ENCODE assay signal across 12 cellular contexts in the genomic region with DNA sequence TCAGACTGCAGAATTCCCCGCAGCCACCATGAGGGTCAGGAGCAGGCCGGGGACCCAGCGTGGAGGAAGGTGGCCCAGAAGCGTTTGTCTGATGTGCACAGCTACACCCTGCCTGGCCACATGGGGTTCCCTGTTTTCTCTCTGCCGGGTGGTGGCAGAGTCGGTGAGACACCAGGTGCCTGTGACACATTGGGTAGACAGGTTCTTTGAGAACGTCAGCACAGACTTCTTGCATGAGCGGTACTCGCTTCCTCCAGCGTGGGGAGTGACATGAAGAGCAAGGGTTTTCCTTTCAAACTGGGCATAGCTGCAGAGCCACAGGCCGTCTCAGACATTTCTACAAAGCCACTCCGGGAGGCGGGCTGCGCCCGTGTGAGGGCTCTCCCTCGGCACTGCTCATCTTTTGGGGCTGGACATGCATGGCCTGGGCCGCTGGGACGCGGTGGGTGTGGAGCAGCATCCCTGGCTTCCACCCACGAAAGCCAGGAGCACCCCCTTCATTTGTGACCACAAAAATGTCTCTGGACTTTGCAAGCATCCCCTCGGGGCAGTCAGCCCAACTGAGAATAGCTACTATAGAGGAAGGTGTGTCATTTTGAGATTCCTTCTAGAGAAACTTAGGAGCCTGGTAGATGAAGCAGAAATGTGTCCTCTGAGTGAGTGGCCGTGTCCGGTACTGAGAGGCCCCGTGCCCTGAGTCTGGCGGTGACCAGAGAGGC. TPM values are rescaled to one million over a fixed set of nuclear protein-coding genes. Genes with fewer than 3 reads are reported as not detected.
DNase-seq lines count a peak whose midpoint lies in the region; ATAC-seq and TF ChIP-seq lines count a peak whose summit lies in the region.
"Had no signal": no experiment of that assay in that cellular context is flagged by ENCODE, and none has a peak within 500 bp of the region (broad histone marks: within the 10 kb centered on the region; RNA-seq: fewer than 3 reads in every experiment).

No MANE protein-coding gene starts in this region.

- H3K4me3 ChIP-seq in SJSA1, result peak overlapping the region; percentile 13; the same call in 1 of the 2 replicates
- no peak overlapping the region for H3K4me3 ChIP-seq in fibroblast of pulmonary artery (replicated peaks; ENCODE audit: low read depth, low read length)
- H3K4me3 ChIP-seq in smooth muscle cell, result no peak overlapping the region
- H3K4me3 ChIP-seq in uterus, result no peak overlapping the region
- H3K4me3 ChIP-seq: body of pancreas had no signal

- H3F3A ChIP-seq in smooth muscle cell (ENCODE audit: low read depth), result peaks cover 6% of the 10 kb centered on the region

- no peaks in the 10 kb centered on the region for H3K9me3 ChIP-seq in SJSA1 (replicated peaks)
- no peaks in the 10 kb centered on the region for H3K9me3 ChIP-seq in smooth muscle cell (replicated peaks; ENCODE audit: low read depth)
- H3K9me3 ChIP-seq in uterus, result no peaks in the 10 kb centered on the region
- H3K9me3 ChIP-seq: body of pancreas had no signal

- H3K27me3 ChIP-seq in SJSA1 (replicated peaks), result no peaks in the 10 kb centered on the region
- no peaks in the 10 kb centered on the region for H3K27me3 ChIP-seq in smooth muscle cell (ENCODE audit: low read depth)
- no peaks in the 10 kb centered on the region for H3K27me3 ChIP-seq in uterus
- H3K27me3 ChIP-seq: body of pancreas had no signal

- peaks cover 6% of the 10 kb centered on the region for H4K20me1 ChIP-seq in smooth muscle cell (ENCODE audit: low read depth)

- WGBS in smooth muscle cell (ENCODE audit: low lambda C conversion rate), result 60% methylated on average over 25 of the region's 25 CpGs

- H3K27ac ChIP-seq in SJSA1 (peak overlapping the region; percentile 100), smooth muscle cell (ENCODE audit: low read depth) (peak overlapping the region; percentile 94), uterus (no peak overlapping the region)
- H3K27ac ChIP-seq: body of pancreas, epithelial cell of prostate had no signal

- no peak for ATAC-seq in GM18505 (IDR thresholded peaks at IDR 0.05; ENCODE audit: unreplicated experiment)
- ATAC-seq: body of pancreas had no signal

- no peak overlapping the region for H2AFZ ChIP-seq in smooth muscle cell (ENCODE audit: low read depth)

- DNase-seq in GM04504 (ENCODE audit: low read depth), result peak; percentile 59
- DNase-seq in SJSA1 (ENCODE audit: low read depth in 1 of 2, low spot score in 2 of 2), result peak; percentile 93 to 94
- DNase-seq in fibroblast of pulmonary artery (ENCODE audit: low read depth), result peak; percentile 18
- no peak for DNase-seq in smooth muscle cell (lab: John Stamatoyannopoulos, UW; ENCODE audit: unreplicated experiment)
- no peak for DNase-seq in uterus
- no peak for DNase-seq in GM20000 (ENCODE audit: low spot score)
- DNase-seq in NCI-H1694 treated with DMSO at 0.1 percent for 48 hours (lab: John Stamatoyannopoulos, UW), result no peak
- DNase-seq: activated T-cell treated with anti-CD3 and anti-CD28 coated beads, Interleukin-2, amount 50 U/mL, for 1 hour; body of pancreas; stimulated activated CD4-positive, alpha-beta T cell treated with anti-CD3 and anti-CD28 coated beads, Interleukin-15, amount 100 ng/mL, for 24 hours had no signal

- TF ChIP-seq POLR2A in uterus (IDR thresholded peaks at IDR 0.05), result no peak
- no peak for TF ChIP-seq POLR2A in GM18505 (IDR thresholded peaks at IDR 0.05; ENCODE audit: borderline replicate concordance, extremely low read depth, insufficient read depth, insufficient read length)

- intact Hi-C loops in uterus (cut with DNase I; ENCODE audit: low total_unique reads), result no loop called here

- H3K79me2 ChIP-seq in smooth muscle cell (ENCODE audit: low read depth), result no peaks in the 10 kb centered on the region

- H3K9ac ChIP-seq in smooth muscle cell (ENCODE audit: low read depth), result peak overlapping the region; percentile 87

- peaks cover 79% of the 10 kb centered on the region for H3K36me3 ChIP-seq in SJSA1
- no peaks in the 10 kb centered on the region for H3K36me3 ChIP-seq in smooth muscle cell (ENCODE audit: low read depth)
- no peaks in the 10 kb centered on the region for H3K36me3 ChIP-seq in uterus

- H3K4me1 ChIP-seq in SJSA1 (replicated peaks), result peaks cover 42% of the 10 kb centered on the region
- no peaks in the 10 kb centered on the region for H3K4me1 ChIP-seq in smooth muscle cell (ENCODE audit: low read depth)
- H3K4me1 ChIP-seq in uterus, result no peaks in the 10 kb centered on the region
- H3K4me1 ChIP-seq: body of pancreas had no signal

- peak overlapping the region; percentile 75 for H3K4me2 ChIP-seq in smooth muscle cell

- no peak for TF ChIP-seq CTCF in fibroblast of pulmonary artery (IDR thresholded peaks at IDR 0.05; ENCODE audit: low read length, missing control alignments)
- TF ChIP-seq CTCF in smooth muscle cell (IDR thresholded peaks at IDR 0.05; ENCODE audit: borderline replicate concordance, insufficient read depth, poor library complexity, severe bottlenecking), result no peak
- no peak for TF ChIP-seq CTCF in uterus (IDR thresholded peaks at IDR 0.05)
- TF ChIP-seq CTCF in GM20000 (IDR thresholded peaks at IDR 0.05; ENCODE audit: extremely low read depth, missing control alignments), result no peak

RNA-seq across cellular contexts. Expression of a gene that starts 26.0 kb away (rescaled TPM):
- total RNA-seq in SJSA1 (2014; rRNA removed; shearing (Covaris generic)), result 19.9 and 27.1 TPM in 2 replicates
- total RNA-seq in smooth muscle cell (38.0 and 56.7 TPM in 2 replicates), uterus (100 to 1,000 TPM in 1 of 4 donors, 10 to 100 TPM in 3; 35.3 to 208 (median 59.7) TPM)
- polyA plus RNA-seq in smooth muscle cell, result 85.4 and 94.3 TPM in 2 replicates

RNA-seq across cellular contexts. Expression of a gene that starts 27.3 kb away (rescaled TPM):
- total RNA-seq in SJSA1 (2014; rRNA removed; shearing (Covaris generic)), result 6.9 and 7.7 TPM in 2 replicates
- total RNA-seq in smooth muscle cell, result 3.6 and 4.4 TPM in 2 replicates
- 3.8 and 7.6 TPM in 2 replicates for polyA plus RNA-seq in smooth muscle cell
- total RNA-seq in uterus, result 10 to 100 TPM in 2 of 4 donors, 1 to 10 TPM in 2; 2.6 to 28.2 (median 8.0) TPM

RNA-seq across cellular contexts. Expression of a gene that starts 27.6 kb away (rescaled TPM):
- total RNA-seq in SJSA1 (2014; rRNA removed; shearing (Covaris generic)), result 132 and 178 TPM in 2 replicates
- total RNA-seq in smooth muscle cell (56.7 and 62.9 TPM in 2 replicates), uterus (100 to 1,000 TPM in 1 of 4 donors, 10 to 100 TPM in 3; 37.3 to 158 (median 52.5) TPM)
- 111 and 122 TPM in 2 replicates for polyA plus RNA-seq in smooth muscle cell

RNA-seq across cellular contexts. Expression of a gene that starts 37.0 kb away (rescaled TPM):
- total RNA-seq in SJSA1 (2014; rRNA removed; shearing (Covaris generic)), result 19.9 and 21.1 TPM in 2 replicates
- total RNA-seq in smooth muscle cell (23.0 and 25.1 TPM in 2 replicates), uterus (10 to 100 TPM; 24.8 to 67.4 (median 55.8) TPM)
- polyA plus RNA-seq in smooth muscle cell, result 49.8 and 60.3 TPM in 2 replicates

RNA-seq across cellular contexts. Expression of a gene that starts 37.4 kb away (rescaled TPM):
- 117 and 127 TPM in 2 replicates for total RNA-seq in SJSA1 (2014; rRNA removed; shearing (Covaris generic))
- total RNA-seq in smooth muscle cell, result 32.9 and 48.0 TPM in 2 replicates
- 80.8 and 86.7 TPM in 2 replicates for polyA plus RNA-seq in smooth muscle cell
- 10 to 100 TPM; 40.5 to 54.6 (median 47.2) TPM for total RNA-seq in uterus

Comparison
In these comparisons a context has a peak if more than half of its experiments do, and no peak if none do; other contexts are left out.
1. DNase-seq: peak in GM04504 (single experiment), SJSA1 (2 of 2) and fibroblast of pulmonary artery (single experiment); none in smooth muscle cell (single experiment), uterus (0 of 2), GM20000 (single experiment) and NCI-H1694 treated with DMSO at 0.1 percent for 48 hours (single experiment).
2. H3K27ac ChIP-seq: peak in SJSA1 (single experiment) and smooth muscle cell (single experiment); none in uterus (0 of 2).